In the genomic region with DNA sequence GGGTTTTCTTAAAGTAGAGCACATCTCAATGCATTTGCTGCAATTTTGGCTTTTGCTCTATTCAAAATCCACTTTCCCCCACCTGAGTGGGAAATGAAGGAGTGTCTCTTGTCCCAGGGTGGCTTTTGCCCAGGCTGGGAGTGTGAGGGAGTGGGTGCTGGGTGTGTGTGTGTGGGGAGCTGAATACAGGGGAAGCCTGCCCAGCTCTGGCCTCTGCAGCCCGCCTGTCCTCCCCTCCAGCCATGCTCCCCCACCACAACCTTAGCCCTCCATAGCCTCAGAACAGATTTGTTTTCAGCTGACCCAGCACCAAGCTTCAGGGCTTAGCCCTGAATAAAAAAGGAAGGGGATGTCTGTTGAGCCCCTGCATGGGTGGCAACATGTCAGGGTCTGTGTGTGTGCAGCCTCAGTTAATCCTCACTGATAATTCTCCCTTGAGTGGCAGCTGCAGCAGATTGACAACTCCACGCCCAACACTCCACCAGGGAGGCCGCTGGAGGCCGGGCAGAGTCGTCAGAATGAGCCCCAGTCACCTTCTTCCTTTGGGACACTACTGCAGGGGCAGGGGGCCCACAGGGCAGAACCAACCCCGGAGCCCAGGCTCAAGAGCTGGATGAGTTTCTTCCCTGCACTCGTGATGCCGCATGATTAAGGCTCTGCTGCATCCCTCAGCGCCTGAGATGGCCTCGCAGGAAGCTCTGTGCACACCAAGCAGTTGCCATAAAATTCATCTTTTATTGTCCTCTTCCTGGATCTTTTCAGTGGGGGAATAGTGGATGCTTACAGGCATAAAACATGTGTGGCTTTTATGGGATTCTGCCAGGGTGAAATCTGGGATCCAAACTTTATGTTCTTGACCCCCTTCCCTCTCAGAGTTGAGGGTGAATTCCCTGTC, we compare ENCODE assay signal across 30 cellular contexts. TPM values are rescaled to one million over a fixed set of nuclear protein-coding genes. Genes with fewer than 3 reads are reported as not detected.
DNase-seq lines count a peak whose midpoint lies in the region; ATAC-seq, FAIRE-seq and TF ChIP-seq lines count a peak whose summit lies in the region.
"Had no signal": no experiment of that assay in that cellular context is flagged by ENCODE, and none has a peak within 500 bp of the region (broad histone marks: within the 10 kb centered on the region; RNA-seq: fewer than 3 reads in every experiment).

No MANE protein-coding gene starts in this region.

- H2BK5ac ChIP-seq in H9 (ENCODE audit: insufficient read length, low read length), result no peak overlapping the region

- no peak overlapping the region for H3K27ac ChIP-seq in H9 (ENCODE audit: insufficient read length, low read depth, low read length)
- H3K27ac ChIP-seq: BLaER1, PC-9 had no signal

- no peak for FAIRE-seq in HTR-8/SVneo (lab: Jason Lieb, UNC)
- FAIRE-seq: A204.1, D721Med, GM18507 had no signal

- H4K5ac ChIP-seq in H9 (ENCODE audit: insufficient read length, low read depth, low read length), result no peak overlapping the region

- no peak overlapping the region for H3K4me2 ChIP-seq in H9 (ENCODE audit: insufficient read depth, insufficient read length, low read length)
- H3K4me2 ChIP-seq: BLaER1, GM23338, PC-9 had no signal

- H3K4me1 ChIP-seq in H9 (ENCODE audit: insufficient read depth, low read length), result no peaks in the 10 kb centered on the region
- H3K4me1 ChIP-seq: BLaER1, HAP-1 had no signal

- H4K8ac ChIP-seq in H9 (replicated peaks; ENCODE audit: insufficient read length, low read depth, low read length), result no peak overlapping the region

- H3K14ac ChIP-seq in H9 (ENCODE audit: insufficient read depth, low read length), result peak overlapping the region; percentile 57; the same call in 1 of the 2 replicates

- H3K27me3 ChIP-seq in H9 (ENCODE audit: insufficient read depth, low read length), result no peaks in the 10 kb centered on the region
- H3K27me3 ChIP-seq: BLaER1 had no signal

- no peaks in the 10 kb centered on the region for H3K23me2 ChIP-seq in H9 (ENCODE audit: insufficient read length, low read depth, low read length, poor library complexity, severe bottlenecking)

- intact Hi-C loops in left colon (cut with DNase I, micrococcal nuclease), result no loop called here

- no peak overlapping the region for H4K91ac ChIP-seq in H9 (ENCODE audit: insufficient read length, low read depth, low read length)

- H2BK120ac ChIP-seq in H9 (ENCODE audit: low read depth, low read length, poor library complexity, severe bottlenecking), result no peak overlapping the region

- H3K4ac ChIP-seq in H9 (ENCODE audit: low read depth, low read length), result no peak overlapping the region

- H2BK15ac ChIP-seq in H9 (ENCODE audit: low read depth, low read length), result no peak overlapping the region

- H3K9me3 ChIP-seq in H9 (ENCODE audit: control insufficient read depth, low read depth, low read length), result no peaks in the 10 kb centered on the region
- H3K9me3 ChIP-seq: BLaER1, HAP-1 had no signal

- CTCF ChIA-PET in activated CD4-positive, alpha-beta memory T cell treated with anti-CD3 and anti-CD28 coated beads, Interleukin-2, amount 10 ng/mL, durations not matched to agents 7 days and 5 days (lab: Charles Lee), result no interaction called here

- peak; percentile 52 for ATAC-seq in left colon
- ATAC-seq: GM23338 had no signal

- no peak overlapping the region for H3K9ac ChIP-seq in H9 (ENCODE audit: extremely low read depth, insufficient read length, low read length)
- H3K9ac ChIP-seq: BLaER1 had no signal

- no peak overlapping the region for H3T11ph ChIP-seq in H9 (ENCODE audit: low read length)

- H3K79me1 ChIP-seq in H9 (ENCODE audit: insufficient read depth, low read depth, low read length, poor library complexity, severe bottlenecking), result no peaks in the 10 kb centered on the region

- no peak overlapping the region for H3K4me3 Mint-ChIP-seq in H9
- H3K4me3 Mint-ChIP-seq in osteocyte (ENCODE audit: unreplicated experiment), result no peak overlapping the region
- no peak overlapping the region for H3K4me3 Mint-ChIP-seq in activated CD4-positive, alpha-beta memory T cell treated with anti-CD3 and anti-CD28 coated beads, Interleukin-2, amount 10 ng/mL, durations not matched to agents 7 days and 5 days
- H3K4me3 Mint-ChIP-seq: CD4-positive, CD25-positive, alpha-beta regulatory T cell; GM23338; HFFc6 had no signal

- POLR2A ChIA-PET in activated CD4-positive, alpha-beta memory T cell treated with anti-CD3 and anti-CD28 coated beads, Interleukin-2, amount 10 ng/mL, durations not matched to agents 7 days and 5 days (lab: Charles Lee), result no interaction called here

- no CpG with 5 or more reads among the region's 10 CpGs for WGBS in H9 (ENCODE audit: extremely low coverage, insufficient read length, low lambda C conversion rate)

- H3K9me3 Mint-ChIP-seq in H9 (no peaks in the 10 kb centered on the region), osteocyte (ENCODE audit: unreplicated experiment) (no peaks in the 10 kb centered on the region)
- no peaks in the 10 kb centered on the region for H3K9me3 Mint-ChIP-seq in activated CD4-positive, alpha-beta memory T cell treated with anti-CD3 and anti-CD28 coated beads, Interleukin-2, amount 10 ng/mL, durations not matched to agents 7 days and 5 days
- H3K9me3 Mint-ChIP-seq: GM23338, HFFc6 had no signal

- no peak overlapping the region for H3K23ac ChIP-seq in H9 (ENCODE audit: insufficient read length, low read depth, low read length)

- no peak for DNase-seq in H9
- DNase-seq in ecto neural progenitor cell (ENCODE audit: low spot score), result peak; percentile 65
- no peak for DNase-seq in left colon
- DNase-seq in osteocyte (ENCODE audit: extremely low spot score, unreplicated experiment), result peak; percentile 81
- DNase-seq in activated CD4-positive, alpha-beta memory T cell treated with anti-CD3 and anti-CD28 coated beads, Interleukin-2, amount 10 ng/mL, durations not matched to agents 7 days and 5 days, result no peak
- no peak for DNase-seq in RKO (ENCODE audit: low spot score)
- no peak for DNase-seq in HTR-8/SVneo (ENCODE audit: insufficient read length, low spot score)
- DNase-seq: CD4-positive, CD25-positive, alpha-beta regulatory T cell; HFFc6; KBM-7; MV-4-11; NCI-H1105; NCI-H146; NCI-H1930; NCI-H2107; NCI-H748 treated with DMSO at 0.1 percent for 48 hours; NK-92 treated with Interleukin-12 subunit alpha and Interleukin-12 subunit beta, amount 100 ng/mL, for 24 hours; PC-9; Right ventricle myocardium superior; RPMI8226 had no signal

- no peak overlapping the region for H3K56ac ChIP-seq in H9 (ENCODE audit: insufficient read length, low read depth, low read length)

- H3K27ac Mint-ChIP-seq in H9 (no peak overlapping the region), osteocyte (ENCODE audit: unreplicated experiment) (no peak overlapping the region)
- H3K27ac Mint-ChIP-seq in activated CD4-positive, alpha-beta memory T cell treated with anti-CD3 and anti-CD28 coated beads, Interleukin-2, amount 10 ng/mL, durations not matched to agents 7 days and 5 days, result no peak overlapping the region
- H3K27ac Mint-ChIP-seq: GM23338, HFFc6 had no signal

- H4K20me1 ChIP-seq in H9 (ENCODE audit: control insufficient read depth, insufficient read depth, insufficient read length), result no peaks in the 10 kb centered on the region
- H4K20me1 ChIP-seq: BLaER1 had no signal

- H3K36me3 Mint-ChIP-seq in H9 (ENCODE audit: insufficient read depth in 1 of 3, low read depth in 3 of 3), result no peaks in the 10 kb centered on the region
- H3K36me3 Mint-ChIP-seq in osteocyte (ENCODE audit: unreplicated experiment), result no peaks in the 10 kb centered on the region
- H3K36me3 Mint-ChIP-seq in activated CD4-positive, alpha-beta memory T cell treated with anti-CD3 and anti-CD28 coated beads, Interleukin-2, amount 10 ng/mL, durations not matched to agents 7 days and 5 days (ENCODE audit: low read depth), result no peaks in the 10 kb centered on the region
- H3K36me3 Mint-ChIP-seq: CD4-positive, CD25-positive, alpha-beta regulatory T cell had no signal

- no peaks in the 10 kb centered on the region for H3K79me2 ChIP-seq in H9 (ENCODE audit: insufficient read depth, low read length)

- H3K18ac ChIP-seq in H9 (ENCODE audit: insufficient read length, low read depth, low read length), result no peak overlapping the region

- H2BK12ac ChIP-seq in H9 (ENCODE audit: insufficient read length, low read depth, low read length), result no peak overlapping the region

- no peak overlapping the region for H2BK20ac ChIP-seq in H9 (ENCODE audit: low read depth, low read length, poor library complexity, severe bottlenecking)

- H3K27me3 Mint-ChIP-seq in H9 (ENCODE audit: low read depth) (peaks cover 22% of the 10 kb centered on the region), osteocyte (ENCODE audit: unreplicated experiment) (no peaks in the 10 kb centered on the region)
- H3K27me3 Mint-ChIP-seq in activated CD4-positive, alpha-beta memory T cell treated with anti-CD3 and anti-CD28 coated beads, Interleukin-2, amount 10 ng/mL, durations not matched to agents 7 days and 5 days, result peaks cover 12% of the 10 kb centered on the region
- H3K27me3 Mint-ChIP-seq: CD4-positive, CD25-positive, alpha-beta regulatory T cell had no signal

- TF ChIP-seq CTCF in H9 (conservative IDR thresholded peaks at IDR 0.05) (no peak), osteocyte (IDR thresholded peaks at IDR 0.05) (no peak)

- no peak overlapping the region for H2AK5ac ChIP-seq in H9 (ENCODE audit: insufficient read length, low read length)

- H3K4me1 Mint-ChIP-seq in H9 (no peaks in the 10 kb centered on the region), osteocyte (ENCODE audit: unreplicated experiment) (no peaks in the 10 kb centered on the region)
- no peaks in the 10 kb centered on the region for H3K4me1 Mint-ChIP-seq in activated CD4-positive, alpha-beta memory T cell treated with anti-CD3 and anti-CD28 coated beads, Interleukin-2, amount 10 ng/mL, durations not matched to agents 7 days and 5 days
- H3K4me1 Mint-ChIP-seq: CD4-positive, CD25-positive, alpha-beta regulatory T cell had no signal

- no peak overlapping the region for H2AFZ ChIP-seq in H9 (ENCODE audit: low read length)
- H2AFZ ChIP-seq: GM23338, PC-9 had no signal

RNA-seq across cellular contexts. Expression of a gene that starts 55.0 kb away (rescaled TPM):
- total RNA-seq in H9 (2021) (not detected in 2 replicates), left colon (not detected), osteocyte (not detected in 2 replicates)
- total RNA-seq in activated CD4-positive, alpha-beta memory T cell treated with anti-CD3 and anti-CD28 coated beads, Interleukin-2, amount 10 ng/mL, durations not matched to agents 7 days and 5 days, result not detected
- total RNA-seq: CD4-positive, CD25-positive, alpha-beta regulatory T cell; Daoy; G401; GM23338; HFFc6; HT1080; MCF 10A; PC-9; Right ventricle myocardium superior had no signal

Comparison
In these comparisons a context has a peak if more than half of its experiments do, and no peak if none do; other contexts are left out.
1. DNase-seq: peak in ecto neural progenitor cell (single experiment) and osteocyte (single experiment); none in H9 (single experiment), left colon (0 of 2), activated CD4-positive, alpha-beta memory T cell treated with anti-CD3 and anti-CD28 coated beads, Interleukin-2, amount 10 ng/mL, durations not matched to agents 7 days and 5 days (single experiment), RKO (single experiment) and HTR-8/SVneo (single experiment).